19 cellular contexts compared by ENCODE assay signal in the genomic region with DNA sequence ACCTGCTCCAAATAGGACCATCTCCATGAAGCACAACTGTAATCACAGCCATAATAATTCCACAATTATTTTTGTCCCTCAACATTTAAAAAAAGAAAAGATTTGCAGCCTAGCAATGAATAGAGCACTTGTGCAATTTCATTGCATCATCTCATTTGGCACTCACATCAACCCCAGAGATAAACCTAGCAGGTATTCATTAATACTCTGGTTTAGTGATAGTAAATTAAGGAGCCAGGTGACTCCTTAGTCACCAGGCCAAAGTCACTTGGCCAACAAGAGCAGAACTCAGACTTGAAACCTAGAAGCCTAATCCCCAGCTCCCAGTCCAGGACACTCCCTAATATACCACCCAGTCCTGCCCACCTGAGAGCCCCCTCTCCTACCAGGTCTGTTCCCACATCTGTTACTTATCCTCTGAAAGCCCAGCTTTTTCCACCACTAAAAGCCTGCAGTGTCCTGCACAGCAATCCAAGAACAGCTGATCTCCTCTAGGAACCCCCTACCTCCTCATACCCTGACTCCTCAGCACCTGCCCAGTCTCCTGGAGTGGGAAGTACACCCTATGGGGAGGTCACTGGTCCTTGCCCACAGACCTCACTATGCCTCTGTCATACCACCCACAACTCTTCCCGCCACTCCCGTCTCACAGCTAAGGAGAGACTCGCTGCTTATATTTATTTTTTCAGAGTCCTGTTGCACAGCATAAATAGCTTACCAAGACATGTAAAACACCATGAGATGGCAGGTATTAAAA. TPM values are rescaled to one million over a fixed set of nuclear protein-coding genes. Genes with fewer than 3 reads are reported as not detected.
DNase-seq lines count a peak whose midpoint lies in the region; ATAC-seq and TF ChIP-seq lines count a peak whose summit lies in the region.
"Had no signal": no experiment of that assay in that cellular context is flagged by ENCODE, and none has a peak within 500 bp of the region (broad histone marks: within the 10 kb centered on the region; RNA-seq: fewer than 3 reads in every experiment).

No MANE protein-coding gene starts in this region.

- 39 to 57% (median 47%) methylated on average over 3 of the region's 3 CpGs for WGBS in ovary, 3 donors

- TF ChIP-seq POLR2A in ovary (IDR thresholded peaks at IDR 0.05): no peak

- intact Hi-C loops in natural killer cell (cut with micrococcal nuclease): no loop called here
- intact Hi-C loops in left ventricle myocardium superior (cut with micrococcal nuclease): no loop called here
- intact Hi-C loops in ovary (cut with DNase I): no loop called here
- intact Hi-C loops in activated naive CD4-positive, alpha-beta T cell treated with anti-CD3 and anti-CD28 coated beads for 36 hours (cut with micrococcal nuclease): no loop called here

- H3K9me3 ChIP-seq in ovary: no peaks in the 10 kb centered on the region
- H3K9me3 ChIP-seq: upper lobe of right lung had no signal

- H3K4me3 ChIP-seq in ovary: no peak overlapping the region
- H3K4me3 ChIP-seq: upper lobe of right lung had no signal

- CTCF ChIA-PET in activated naive CD4-positive, alpha-beta T cell treated with anti-CD3 and anti-CD28 coated beads for 36 hours (lab: Charles Lee): interaction anchor here (0.9 to 3.7 kb wide), 4 partner anchors 12 to 470 kb away, joined by 4 to 27 read pairs (median 15); no protein-coding TSS in a partner anchor

- no peaks in the 10 kb centered on the region for H3K4me1 Mint-ChIP-seq in natural killer cell treated with Interleukin-12 subunit alpha and Interleukin-12 subunit beta and Interleukin-15 and Interleukin-18, amount 100 ng/mL, for 72 hours (ENCODE audit: low read depth in 2 of 2)
- H3K4me1 Mint-ChIP-seq in natural killer cell: peaks cover 4 to 5% of the 10 kb centered on the region in 2 donors
- no peaks in the 10 kb centered on the region for H3K4me1 Mint-ChIP-seq in activated naive CD4-positive, alpha-beta T cell treated with anti-CD3 and anti-CD28 coated beads for 36 hours (ENCODE audit: low read depth)

- no peaks in the 10 kb centered on the region for H3K27me3 Mint-ChIP-seq in natural killer cell treated with Interleukin-12 subunit alpha and Interleukin-12 subunit beta and Interleukin-15 and Interleukin-18, amount 100 ng/mL, for 72 hours
- H3K27me3 Mint-ChIP-seq in natural killer cell (ENCODE audit: low read depth in 2 of 2): peaks cover 3 to 17% of the 10 kb centered on the region in 2 donors
- H3K27me3 Mint-ChIP-seq in activated naive CD4-positive, alpha-beta T cell treated with anti-CD3 and anti-CD28 coated beads for 36 hours (ENCODE audit: low read depth): no peaks in the 10 kb centered on the region
- H3K27me3 Mint-ChIP-seq: activated CD4-positive, alpha-beta memory T cell treated with anti-CD3 and anti-CD28 coated beads for 36 hours had no signal

- no peak for TF ChIP-seq EP300 in ovary (IDR thresholded peaks at IDR 0.05)

- no peaks in the 10 kb centered on the region for H3K27me3 ChIP-seq in ovary
- H3K27me3 ChIP-seq: upper lobe of right lung had no signal

- H3K4me1 ChIP-seq in ovary (ENCODE audit: insufficient read depth): peaks cover 7% of the 10 kb centered on the region

- no peak for DNase-seq in natural killer cell treated with Interleukin-12 subunit alpha and Interleukin-12 subunit beta and Interleukin-15 and Interleukin-18, amount 100 ng/mL, for 72 hours (ENCODE audit: low spot score)
- DNase-seq in natural killer cell (no peak), left ventricle myocardium superior (no peak), ovary (peak in 1 of 5 donors; percentile 35), anterior cingulate cortex (lab: John Stamatoyannopoulos, UW) (no peak), NCI-H2081 treated with DMSO at 0.1 percent for 48 hours (lab: John Stamatoyannopoulos, UW) (no peak)
- DNase-seq in activated naive CD4-positive, alpha-beta T cell (lab: John Stamatoyannopoulos, UW): no peak
- no peak for DNase-seq in activated naive CD4-positive, alpha-beta T cell treated with anti-CD3 and anti-CD28 coated beads for 36 hours
- DNase-seq: activated CD4-positive, alpha-beta memory T cell treated with anti-CD3 and anti-CD28 coated beads for 36 hours; CD4-positive, CD25-positive, alpha-beta regulatory T cell; DND-41; mesenchymal stem cell; NCI-H1105 treated with DMSO at 0.1 percent for 48 hours; NCI-H2171 treated with DMSO at 0.1 percent for 48 hours; stimulated activated naive CD4-positive, alpha-beta T cell; upper lobe of right lung had no signal

- peak overlapping the region; percentile 9 to 69 for H3K27ac ChIP-seq in ovary
- H3K27ac ChIP-seq: RWPE1, upper lobe of right lung had no signal

- no peak overlapping the region for H3K4me3 Mint-ChIP-seq in natural killer cell treated with Interleukin-12 subunit alpha and Interleukin-12 subunit beta and Interleukin-15 and Interleukin-18, amount 100 ng/mL, for 72 hours
- H3K4me3 Mint-ChIP-seq in natural killer cell: no peak overlapping the region
- H3K4me3 Mint-ChIP-seq in activated naive CD4-positive, alpha-beta T cell treated with anti-CD3 and anti-CD28 coated beads for 36 hours: no peak overlapping the region
- H3K4me3 Mint-ChIP-seq: activated CD4-positive, alpha-beta memory T cell treated with anti-CD3 and anti-CD28 coated beads for 36 hours; CD4-positive, CD25-positive, alpha-beta regulatory T cell had no signal

- peak; percentile 41 to 53 for ATAC-seq in natural killer cell treated with Interleukin-12 subunit alpha and Interleukin-12 subunit beta and Interleukin-15 and Interleukin-18, amount 100 ng/mL, for 72 hours
- no peak for ATAC-seq in natural killer cell
- ATAC-seq in left ventricle myocardium superior: peak; percentile 44

- no peaks in the 10 kb centered on the region for H3K36me3 ChIP-seq in ovary
- H3K36me3 ChIP-seq: upper lobe of right lung had no signal

- no peaks in the 10 kb centered on the region for H3K9me3 Mint-ChIP-seq in natural killer cell treated with Interleukin-12 subunit alpha and Interleukin-12 subunit beta and Interleukin-15 and Interleukin-18, amount 100 ng/mL, for 72 hours
- H3K9me3 Mint-ChIP-seq in natural killer cell: no peaks in the 10 kb centered on the region
- H3K9me3 Mint-ChIP-seq in activated naive CD4-positive, alpha-beta T cell treated with anti-CD3 and anti-CD28 coated beads for 36 hours: no peaks in the 10 kb centered on the region
- H3K9me3 Mint-ChIP-seq: activated CD4-positive, alpha-beta memory T cell treated with anti-CD3 and anti-CD28 coated beads for 36 hours had no signal

- H3K36me3 Mint-ChIP-seq in natural killer cell treated with Interleukin-12 subunit alpha and Interleukin-12 subunit beta and Interleukin-15 and Interleukin-18, amount 100 ng/mL, for 72 hours: no peaks in the 10 kb centered on the region
- no peaks in the 10 kb centered on the region for H3K36me3 Mint-ChIP-seq in natural killer cell
- no peaks in the 10 kb centered on the region for H3K36me3 Mint-ChIP-seq in activated naive CD4-positive, alpha-beta T cell treated with anti-CD3 and anti-CD28 coated beads for 36 hours (ENCODE audit: low read depth)
- H3K36me3 Mint-ChIP-seq: activated CD4-positive, alpha-beta memory T cell treated with anti-CD3 and anti-CD28 coated beads for 36 hours; CD4-positive, CD25-positive, alpha-beta regulatory T cell had no signal

- TF ChIP-seq CTCF in natural killer cell (IDR thresholded peaks at IDR 0.05): no peak
- TF ChIP-seq CTCF in ovary (IDR thresholded peaks at IDR 0.05): no peak

- H3K27ac Mint-ChIP-seq in natural killer cell treated with Interleukin-12 subunit alpha and Interleukin-12 subunit beta and Interleukin-15 and Interleukin-18, amount 100 ng/mL, for 72 hours: no peak overlapping the region
- no peak overlapping the region for H3K27ac Mint-ChIP-seq in natural killer cell
- H3K27ac Mint-ChIP-seq in activated naive CD4-positive, alpha-beta T cell treated with anti-CD3 and anti-CD28 coated beads for 36 hours: no peak overlapping the region
- H3K27ac Mint-ChIP-seq: activated CD4-positive, alpha-beta memory T cell treated with anti-CD3 and anti-CD28 coated beads for 36 hours; CD4-positive, CD25-positive, alpha-beta regulatory T cell had no signal

RNA-seq across cellular contexts. Expression of gene OR10P1, which starts 22.1 kb away (rescaled TPM):
- total RNA-seq in natural killer cell treated with Interleukin-12 subunit alpha and Interleukin-12 subunit beta and Interleukin-15 and Interleukin-18, amount 100 ng/mL, for 72 hours: not detected
- total RNA-seq in natural killer cell (not detected), left ventricle myocardium superior (not detected), ovary (not detected)
- polyA plus RNA-seq in ovary: not detected
- total RNA-seq in activated naive CD4-positive, alpha-beta T cell treated with anti-CD3 and anti-CD28 coated beads for 36 hours: not detected
- total RNA-seq: A673; activated CD4-positive, alpha-beta memory T cell treated with anti-CD3 and anti-CD28 coated beads for 36 hours; CD4-positive, CD25-positive, alpha-beta regulatory T cell; cerebellum; upper lobe of right lung had no signal
- polyA plus RNA-seq: CD4-positive, CD25-positive, alpha-beta regulatory T cell had no signal

RNA-seq across cellular contexts. Expression of gene ITGA7, which starts 48.9 kb away (rescaled TPM):
- 1 to 10 TPM; 2.1 to 4.2 TPM for total RNA-seq in natural killer cell treated with Interleukin-12 subunit alpha and Interleukin-12 subunit beta and Interleukin-15 and Interleukin-18, amount 100 ng/mL, for 72 hours
- total RNA-seq in natural killer cell: 1 to 10 TPM; 2.8 to 4.6 (median 4.3) TPM
- 488 TPM for total RNA-seq in left ventricle myocardium superior
- 10 to 100 TPM in 5 of 7 donors, 1 to 10 TPM in 2; 4.9 to 69.6 (median 25.9) TPM for total RNA-seq in ovary
- 10 to 100 TPM; 19.5 to 38.3 TPM for polyA plus RNA-seq in ovary
- total RNA-seq in activated naive CD4-positive, alpha-beta T cell treated with anti-CD3 and anti-CD28 coated beads for 36 hours: 1 to 10 TPM; 3.9 to 4.8 TPM

RNA-seq across cellular contexts. Expression of gene BLOC1S1, which starts 57.0 kb away (rescaled TPM):
- total RNA-seq in natural killer cell treated with Interleukin-12 subunit alpha and Interleukin-12 subunit beta and Interleukin-15 and Interleukin-18, amount 100 ng/mL, for 72 hours: 10 to 100 TPM; 54.8 to 85.8 TPM
- total RNA-seq in natural killer cell: 10 to 100 TPM; 75.8 to 83.7 (median 81.0) TPM
- 124 TPM for total RNA-seq in left ventricle myocardium superior
- total RNA-seq in ovary: 100 to 1,000 TPM in 4 of 7 donors, 10 to 100 TPM in 3; 96.0 to 143 (median 120) TPM
- polyA plus RNA-seq in ovary: 100 to 1,000 TPM; 101 to 214 TPM
- total RNA-seq in activated naive CD4-positive, alpha-beta T cell treated with anti-CD3 and anti-CD28 coated beads for 36 hours: 100 to 1,000 TPM; 118 to 124 TPM

Comparison
In these comparisons a context has a peak if more than half of its experiments do, and no peak if none do; other contexts are left out.
1. ATAC-seq: peak in natural killer cell treated with Interleukin-12 subunit alpha and Interleukin-12 subunit beta and Interleukin-15 and Interleukin-18, amount 100 ng/mL, for 72 hours (2 of 2) and left ventricle myocardium superior (single experiment); none in natural killer cell (0 of 3).